ENCODE assay signal across 23 cellular contexts in genomic region chr6:41515995-41516394, GRCh38.
"Had no signal": no experiment of that assay in that cellular context is flagged by ENCODE, and none has a peak within 500 bp of the region (broad histone marks: within the 10 kb centered on the region; RNA-seq: fewer than 3 reads in every experiment).

No MANE protein-coding gene starts in this region.

- FAIRE-seq: TTC549 had no signal

- DNase-seq: activated B cell treated with CpG ODN at 0.5 μM for 24 hours; activated CD4-positive, alpha-beta memory T cell treated with anti-CD3 and anti-CD28 coated beads for 36 hours; activated CD4-positive, alpha-beta T cell treated with anti-CD3 and anti-CD28 coated beads for 1 hour; activated CD4-positive, alpha-beta T cell treated with anti-CD3 and anti-CD28 coated beads, Interleukin-2, amount 10 ng/mL, durations not matched to agents 7 days and 5 days; activated effector memory CD4-positive, alpha-beta T cell treated with Interleukin-2 at 50 U/mL for 16 hours; activated naive CD4-positive, alpha-beta T cell; amniotic stem cell; MM.1S; NCI-H1105; NCI-H146; NCI-H2029; NCI-H226; NCI-H526; NCI-H82; SIG-M5; T-cell; T-helper 2 cell; T1000 had no signal

- H3K36me3 Mint-ChIP-seq: activated CD4-positive, alpha-beta memory T cell treated with anti-CD3 and anti-CD28 coated beads for 36 hours; activated naive CD4-positive, alpha-beta T cell treated with anti-CD3 and anti-CD28 coated beads, Interleukin-2, amount 50 U/mL, for 24 hours; brain; T-cell had no signal

- H3K4me1 ChIP-seq: ascending aorta had no signal

- ATAC-seq: T-cell had no signal

- H3K9me3 ChIP-seq: ascending aorta had no signal

- H3K9me3 Mint-ChIP-seq: activated B cell treated with CpG ODN at 0.5 μM for 24 hours; activated CD4-positive, alpha-beta memory T cell treated with anti-CD3 and anti-CD28 coated beads for 36 hours; activated CD4-positive, alpha-beta T cell treated with anti-CD3 and anti-CD28 coated beads, Interleukin-2, amount 10 ng/mL, durations not matched to agents 7 days and 5 days; activated naive CD4-positive, alpha-beta T cell treated with anti-CD3 and anti-CD28 coated beads, Interleukin-2, amount 50 U/mL, for 24 hours; T-cell had no signal

- H3K27ac ChIP-seq: ascending aorta, SK-N-MC had no signal

- H3K27me3 ChIP-seq: ascending aorta had no signal

- H3K4me3 ChIP-seq: ascending aorta, SK-N-MC had no signal

- H3K36me3 ChIP-seq: ascending aorta had no signal

- H3K27ac Mint-ChIP-seq: activated B cell treated with CpG ODN at 0.5 μM for 24 hours; activated CD4-positive, alpha-beta memory T cell treated with anti-CD3 and anti-CD28 coated beads for 36 hours; activated CD4-positive, alpha-beta T cell treated with anti-CD3 and anti-CD28 coated beads, Interleukin-2, amount 10 ng/mL, durations not matched to agents 7 days and 5 days; brain; T-cell had no signal

- H3K4me1 Mint-ChIP-seq: activated B cell treated with CpG ODN at 0.5 μM for 24 hours; activated CD4-positive, alpha-beta T cell treated with anti-CD3 and anti-CD28 coated beads, Interleukin-2, amount 10 ng/mL, durations not matched to agents 7 days and 5 days; activated naive CD4-positive, alpha-beta T cell treated with anti-CD3 and anti-CD28 coated beads, Interleukin-2, amount 50 U/mL, for 24 hours; T-cell had no signal

- H3K27me3 Mint-ChIP-seq: activated B cell treated with CpG ODN at 0.5 μM for 24 hours; activated CD4-positive, alpha-beta memory T cell treated with anti-CD3 and anti-CD28 coated beads for 36 hours had no signal

- H3K4me3 Mint-ChIP-seq: activated B cell treated with CpG ODN at 0.5 μM for 24 hours; activated CD4-positive, alpha-beta memory T cell treated with anti-CD3 and anti-CD28 coated beads for 36 hours; activated CD4-positive, alpha-beta T cell treated with anti-CD3 and anti-CD28 coated beads, Interleukin-2, amount 10 ng/mL, durations not matched to agents 7 days and 5 days; activated naive CD4-positive, alpha-beta T cell treated with anti-CD3 and anti-CD28 coated beads, Interleukin-2, amount 50 U/mL, for 24 hours; brain; T-cell had no signal
